ENCODE assay signal across 1 cellular context in genomic region chr1:85576642-85577420, GRCh38.
TF ChIP-seq lines count a peak whose summit lies in the region.

No MANE protein-coding gene starts in this region.

TF ChIP-seq in HEK293, 187 proteins besides CTCF, POLR2A, EP300 and RAD21 (continued from another document and continues in another):
- TF ChIP-seq HOXD13 (CRISPR knock-in tag; IDR thresholded peaks at IDR 0.05; ENCODE audit: borderline replicate concordance) (0 out of 2 replicates have a peak, but pooled peaks have one; percentile 59), ZNF561 (tag by site-specific recombination; IDR thresholded peaks at IDR 0.05; ENCODE audit: borderline replicate concordance) (peak; percentile 94), ZNF692 (tag by site-specific recombination; IDR thresholded peaks at IDR 0.05) (peak; percentile 47; the same call in 1 of the 2 replicates), ZNF2 (tag by site-specific recombination; IDR thresholded peaks at IDR 0.05) (no peak; the same call in 1 of the 2 replicates), PRDM6 (tag by site-specific recombination; IDR thresholded peaks at IDR 0.05) (no peak), ZNF514 (tag by site-specific recombination; IDR thresholded peaks at IDR 0.05) (no peak), TSHZ1 (tag by site-specific recombination; IDR thresholded peaks at IDR 0.05; ENCODE audit: borderline replicate concordance) (no peak), EGR2 (tag by site-specific recombination; IDR thresholded peaks at IDR 0.05; ENCODE audit: low read depth) (peak; percentile 13), ZNF510 (tag by site-specific recombination; IDR thresholded peaks at IDR 0.05; ENCODE audit: insufficient replicate concordance) (no peak), MEIS1 (CRISPR knock-in tag; IDR thresholded peaks at IDR 0.05; ENCODE audit: borderline replicate concordance) (no peak; the same call in 1 of the 2 replicates), ZNF670 (tag by site-specific recombination; IDR thresholded peaks at IDR 0.05; ENCODE audit: low read depth) (no peak), GLIS1 (tag by site-specific recombination; IDR thresholded peaks at IDR 0.05) (peak; percentile 90), ZNF776 (tag by site-specific recombination; IDR thresholded peaks at IDR 0.05; ENCODE audit: borderline replicate concordance) (no peak), ZNF239 (tag by site-specific recombination; IDR thresholded peaks at IDR 0.05) (no peak), ZNF18 (tag by site-specific recombination; IDR thresholded peaks at IDR 0.05) (no peak), ZNF19 (tag by site-specific recombination; IDR thresholded peaks at IDR 0.05; ENCODE audit: low read depth) (no peak), ZNF16 (tag by site-specific recombination; IDR thresholded peaks at IDR 0.05; ENCODE audit: low read depth) (no peak), ZNF596 (tag by site-specific recombination; IDR thresholded peaks at IDR 0.05) (0 out of 2 replicates have a peak, but pooled peaks have one; percentile 4), ZNF501 (tag by site-specific recombination; IDR thresholded peaks at IDR 0.05) (peak; percentile 90), ZNF426 (tag by site-specific recombination; IDR thresholded peaks at IDR 0.05) (no peak), ZNF549 (tag by site-specific recombination; IDR thresholded peaks at IDR 0.05) (no peak), REPIN1 (tag by site-specific recombination; IDR thresholded peaks at IDR 0.05; ENCODE audit: low read depth) (no peak), ATF2 (tag by site-specific recombination; IDR thresholded peaks at IDR 0.05; ENCODE audit: low read depth) (no peak), ZNF366 (tag by site-specific recombination; conservative IDR thresholded peaks at IDR 0.05) (no peak), ZNF558 (tag by site-specific recombination; IDR thresholded peaks at IDR 0.05) (no peak), GLI4 (tag by site-specific recombination; IDR thresholded peaks at IDR 0.05) (0 out of 2 replicates have a peak, but pooled peaks have one; percentile 6), ZFP69B (tag by site-specific recombination; IDR thresholded peaks at IDR 0.05) (0 out of 2 replicates have a peak, but pooled peaks have one; percentile 18), ZBTB17 (tag by site-specific recombination; IDR thresholded peaks at IDR 0.05) (0 out of 2 replicates have a peak, but pooled peaks have one; percentile 4), ZFP3 (tag by site-specific recombination; IDR thresholded peaks at IDR 0.05; ENCODE audit: low read depth) (no peak), KLF10 (tag by site-specific recombination; IDR thresholded peaks at IDR 0.05) (peak; percentile 56), SP7 (tag by site-specific recombination; IDR thresholded peaks at IDR 0.05) (no peak; the same call in 1 of the 2 replicates), ZNF580 (tag by site-specific recombination; IDR thresholded peaks at IDR 0.05) (0 out of 2 replicates have a peak, but pooled peaks have one; percentile 49), AEBP2 (tag by site-specific recombination; IDR thresholded peaks at IDR 0.05; ENCODE audit: borderline replicate concordance) (no peak), ZNF292 (tag by site-specific recombination; IDR thresholded peaks at IDR 0.05; ENCODE audit: borderline replicate concordance, low read depth) (no peak), GFI1B (tag by site-specific recombination; IDR thresholded peaks at IDR 0.05) (no peak), ZNF530 (tag by site-specific recombination; IDR thresholded peaks at IDR 0.05; ENCODE audit: low read depth) (no peak), ZBTB6 (tag by site-specific recombination; IDR thresholded peaks at IDR 0.05) (no peak), RBAK (tag by site-specific recombination; IDR thresholded peaks at IDR 0.05) (no peak), ZNF623 (tag by site-specific recombination; IDR thresholded peaks at IDR 0.05) (no peak), ZNF473 (tag by site-specific recombination; IDR thresholded peaks at IDR 0.05) (no peak; the same call in 1 of the 2 replicates), ZNF560 (tag by site-specific recombination; IDR thresholded peaks at IDR 0.05; ENCODE audit: borderline replicate concordance) (no peak), ZNF148 (tag by site-specific recombination; IDR thresholded peaks at IDR 0.05; ENCODE audit: borderline replicate concordance) (no peak), PBX3 (CRISPR knock-in tag; IDR thresholded peaks at IDR 0.05) (peak; percentile 76; the same call in 1 of the 2 replicates), ZNF24 (tag by site-specific recombination; IDR thresholded peaks at IDR 0.05) (peak; percentile 71), ZNF621 (tag by site-specific recombination; IDR thresholded peaks at IDR 0.05) (no peak), ZNF704 (tag by site-specific recombination; IDR thresholded peaks at IDR 0.05) (no peak), KLF1 (tag by site-specific recombination; IDR thresholded peaks at IDR 0.05) (peak; percentile 88)
